In the genomic region with DNA sequence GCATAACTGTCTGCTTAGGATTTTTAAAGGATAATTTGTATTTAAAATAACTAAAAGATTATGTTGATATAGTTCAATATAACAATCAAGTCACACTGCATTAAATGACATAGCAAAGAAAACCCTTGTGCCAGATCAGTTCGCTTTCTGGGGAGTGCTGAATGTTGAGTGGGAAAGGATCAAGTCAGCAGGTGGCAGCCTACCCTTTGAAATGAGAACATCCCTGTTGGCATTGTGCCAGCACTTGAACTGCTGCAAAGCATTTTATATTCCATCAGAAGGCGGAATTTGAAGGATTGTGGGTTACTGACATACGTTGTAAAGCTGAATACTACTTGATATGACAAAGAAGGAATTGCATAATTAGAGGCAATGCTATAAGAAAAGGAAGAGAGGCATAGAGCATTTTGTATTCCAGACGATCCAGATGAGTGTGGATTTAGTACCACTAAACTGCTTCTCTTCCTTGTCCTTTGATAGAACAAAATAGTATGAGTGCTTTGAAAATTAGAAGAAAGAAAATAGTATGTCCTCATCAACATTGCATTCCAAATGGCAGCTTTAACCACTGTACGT, we compare ENCODE assay signal across 9 cellular contexts. TPM values are rescaled to one million over a fixed set of nuclear protein-coding genes. Genes with fewer than 3 reads are reported as not detected.
DNase-seq lines count a peak whose midpoint lies in the region; ATAC-seq and TF ChIP-seq lines count a peak whose summit lies in the region.
"Had no signal": no experiment of that assay in that cellular context is flagged by ENCODE, and none has a peak within 500 bp of the region (broad histone marks: within the 10 kb centered on the region; RNA-seq: fewer than 3 reads in every experiment).

No MANE protein-coding gene starts in this region.

- WGBS in tibial nerve, 2 donors: 45 to 52% methylated on average over 5 of the region's 5 CpGs

- H3K27me3 ChIP-seq in MM.1S (replicated peaks; ENCODE audit: insufficient read depth, low read length) (no peaks in the 10 kb centered on the region), SJCRH30 (no peaks in the 10 kb centered on the region), tibial nerve (no peaks in the 10 kb centered on the region)
- H3K27me3 ChIP-seq: neutrophil had no signal

- H3K9me2 ChIP-seq in MM.1S (replicated peaks; ENCODE audit: insufficient read depth, low read length): no peaks in the 10 kb centered on the region

- no peaks in the 10 kb centered on the region for H3K79me2 ChIP-seq in MM.1S (ENCODE audit: low read length)

- peak in 1 of 2 donors; percentile 67 for TF ChIP-seq EP300 in tibial nerve (IDR thresholded peaks at IDR 0.05)

- no peaks in the 10 kb centered on the region for H4K20me1 ChIP-seq in MM.1S (ENCODE audit: insufficient read depth, low read length)

- peak; percentile 72 for DNase-seq in DMS79 treated with DMSO at 0.1 percent for 48 hours (lab: John Stamatoyannopoulos, UW)
- DNase-seq in MM.1S: peak; percentile 31
- peak; percentile 72 to 86 for DNase-seq in SJCRH30
- peak; percentile 71 to 78 for DNase-seq in dermis microvascular lymphatic vessel endothelial cell (ENCODE audit: low read depth in 2 of 2)
- DNase-seq in medulla oblongata (ENCODE audit: extremely low spot score): peak; percentile 75
- peak; percentile 58 to 78 for DNase-seq in tibial nerve (ENCODE audit: low spot score in 2 of 2)
- DNase-seq in SKM-1 (lab: John Stamatoyannopoulos, UW; ENCODE audit: unreplicated experiment): no peak

- no peak for ATAC-seq in HG03378 (IDR thresholded peaks at IDR 0.05; ENCODE audit: unreplicated experiment)

- H3F3A ChIP-seq in MM.1S (ENCODE audit: insufficient read depth, low read length): no peaks in the 10 kb centered on the region

- H3K9me3 ChIP-seq in MM.1S (replicated peaks; ENCODE audit: insufficient read depth, low read length): no peaks in the 10 kb centered on the region
- no peaks in the 10 kb centered on the region for H3K9me3 ChIP-seq in SJCRH30 (replicated peaks)
- no peaks in the 10 kb centered on the region for H3K9me3 ChIP-seq in tibial nerve
- H3K9me3 ChIP-seq: neutrophil had no signal

- H3K27ac ChIP-seq in MM.1S (ENCODE audit: low read length): no peak overlapping the region
- no peak overlapping the region for H3K27ac ChIP-seq in SJCRH30
- no peak overlapping the region for H3K27ac ChIP-seq in tibial nerve
- H3K27ac ChIP-seq: neutrophil had no signal

- H3K4me1 ChIP-seq in MM.1S (ENCODE audit: low read length) (no peaks in the 10 kb centered on the region), SJCRH30 (peaks cover 22% of the 10 kb centered on the region), tibial nerve (peaks cover 0 to 12% (median 0%) of the 10 kb centered on the region in 4 donors)

- H3K9ac ChIP-seq in MM.1S (ENCODE audit: low read length): no peak overlapping the region

- H3K4me3 ChIP-seq in MM.1S (ENCODE audit: low read length): no peak overlapping the region
- no peak overlapping the region for H3K4me3 ChIP-seq in SJCRH30
- H3K4me3 ChIP-seq in tibial nerve: no peak overlapping the region

- TF ChIP-seq POLR2A in tibial nerve (IDR thresholded peaks at IDR 0.05): no peak

- H2AFZ ChIP-seq in MM.1S (ENCODE audit: low read length): no peak overlapping the region

- TF ChIP-seq CTCF in MM.1S (IDR thresholded peaks at IDR 0.05; ENCODE audit: low read length) (peak; percentile 38), tibial nerve (IDR thresholded peaks at IDR 0.05) (peak; percentile 12 to 59 (median 35))

- H3K4me2 ChIP-seq in MM.1S (ENCODE audit: low read depth, low read length): no peak overlapping the region

- H3K36me3 ChIP-seq in MM.1S (replicated peaks; ENCODE audit: insufficient read depth, low read length) (no peaks in the 10 kb centered on the region), SJCRH30 (peaks cover 30% of the 10 kb centered on the region), tibial nerve (peaks cover 0 to 43% (median 0%) of the 10 kb centered on the region in 3 donors)
- H3K36me3 ChIP-seq: neutrophil had no signal

RNA-seq across cellular contexts. Expression of a gene that starts 26.6 kb away (rescaled TPM):
- total RNA-seq in SJCRH30 (2014; rRNA removed; shearing (Covaris generic)): 24.2 and 26.8 TPM in 2 replicates
- total RNA-seq in dermis microvascular lymphatic vessel endothelial cell (7.7 and 8.6 TPM in 2 replicates), tibial nerve (10 to 100 TPM; 13.5 to 28.7 (median 23.4) TPM)
